In genomic region chr11:8218840-8219239, GRCh38 we compare ENCODE assay signal across 1 cellular context.
TF ChIP-seq lines count a peak whose summit lies in the region.

No MANE protein-coding gene starts in this region.

TF ChIP-seq in H1, 55 proteins besides CTCF, POLR2A, EP300 and RAD21:
- TF ChIP-seq SIX5 (IDR thresholded peaks at IDR 0.05; ENCODE audit: low read depth, low read length) (no peak), TAF1 (IDR thresholded peaks at IDR 0.05; ENCODE audit: low read depth, low read length) (no peak), SIRT6 (IDR thresholded peaks at IDR 0.05; ENCODE audit: low read length) (no peak), SAP30 (IDR thresholded peaks at IDR 0.05; ENCODE audit: insufficient read depth, insufficient replicate concordance, low read length) (no peak), CEBPB (IDR thresholded peaks at IDR 0.05; ENCODE audit: low read depth, low read length) (no peak), EZH2 (IDR thresholded peaks at IDR 0.05; ENCODE audit: low read depth, low read length, severe bottlenecking) (no peak), PHF8 (conservative IDR thresholded peaks at IDR 0.05; ENCODE audit: low read depth, low read length) (no peak), TAF7 (optimal IDR thresholded peaks at IDR 0.05; ENCODE audit: borderline replicate concordance, low read depth, low read length) (no peak), ATF3 (IDR thresholded peaks at IDR 0.05; ENCODE audit: insufficient read depth, low read depth, low read length) (no peak), KDM5A (IDR thresholded peaks at IDR 0.05; ENCODE audit: low read length) (no peak), YY1 (IDR thresholded peaks at IDR 0.05; ENCODE audit: low read depth, low read length) (no peak), ATF2 (IDR thresholded peaks at IDR 0.05; ENCODE audit: low read length) (no peak), KDM1A (IDR thresholded peaks at IDR 0.05; ENCODE audit: borderline replicate concordance, low read length) (no peak), CTBP2 (IDR thresholded peaks at IDR 0.05; ENCODE audit: borderline replicate concordance, insufficient read depth, insufficient read length, low read length) (no peak), SP1 (IDR thresholded peaks at IDR 0.05; ENCODE audit: low read depth, low read length) (no peak), CHD2 (IDR thresholded peaks at IDR 0.05; ENCODE audit: low read length) (no peak), BCL11A (IDR thresholded peaks at IDR 0.05; ENCODE audit: low read depth in 2 of 2, low read length in 2 of 2) (no peak), E2F6 (IDR thresholded peaks at IDR 0.05) (no peak), SP2 (IDR thresholded peaks at IDR 0.05; ENCODE audit: low read length) (no peak), KDM4A (IDR thresholded peaks at IDR 0.05; ENCODE audit: low read depth, low read length, severe bottlenecking) (no peak)
TF ChIP-seq in H1: peak in this region for 0.
